1 cellular context compared by ENCODE assay signal in the genomic region with DNA sequence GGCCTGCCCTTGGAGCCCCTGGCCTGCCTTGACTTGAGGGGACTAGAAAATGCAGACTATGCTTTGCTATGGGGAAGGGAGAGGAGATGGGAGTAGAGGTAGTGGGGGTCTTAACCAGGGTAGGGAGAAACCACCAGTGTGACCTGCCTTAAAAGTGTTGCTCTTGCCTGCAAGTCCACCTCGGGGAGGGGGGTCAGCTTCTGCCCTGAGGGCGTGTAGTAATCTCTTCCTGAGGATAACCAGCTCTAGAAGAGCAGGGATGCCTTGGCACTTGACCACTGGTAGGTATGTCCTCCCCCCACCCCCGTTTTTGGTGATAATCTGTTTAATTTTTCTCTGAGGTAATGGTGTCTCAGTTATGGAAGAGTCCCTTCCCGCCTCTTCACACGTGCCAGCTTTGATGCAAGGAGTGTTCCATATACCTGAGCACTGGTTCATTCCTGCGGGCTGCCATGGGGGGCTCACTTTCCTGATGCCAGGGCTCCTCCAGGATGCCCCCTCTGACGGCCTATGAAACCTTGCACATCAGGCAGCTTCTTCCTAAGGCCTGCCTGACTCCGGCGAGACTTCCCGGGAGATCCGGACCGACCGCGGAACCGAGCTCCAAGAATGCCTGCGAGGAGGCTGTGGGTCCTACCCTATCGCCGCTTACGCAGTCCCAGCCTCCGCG.
TF ChIP-seq lines count a peak whose summit lies in the region.

No MANE protein-coding gene starts in this region.

TF ChIP-seq in K562, 482 proteins besides CTCF, POLR2A, EP300 and RAD21:
- peak; percentile 67; the same call in 1 of the 2 replicates for TF ChIP-seq MTA3 (IDR thresholded peaks at IDR 0.05; ENCODE audit: borderline replicate concordance)
- TF ChIP-seq, protein P1, sequence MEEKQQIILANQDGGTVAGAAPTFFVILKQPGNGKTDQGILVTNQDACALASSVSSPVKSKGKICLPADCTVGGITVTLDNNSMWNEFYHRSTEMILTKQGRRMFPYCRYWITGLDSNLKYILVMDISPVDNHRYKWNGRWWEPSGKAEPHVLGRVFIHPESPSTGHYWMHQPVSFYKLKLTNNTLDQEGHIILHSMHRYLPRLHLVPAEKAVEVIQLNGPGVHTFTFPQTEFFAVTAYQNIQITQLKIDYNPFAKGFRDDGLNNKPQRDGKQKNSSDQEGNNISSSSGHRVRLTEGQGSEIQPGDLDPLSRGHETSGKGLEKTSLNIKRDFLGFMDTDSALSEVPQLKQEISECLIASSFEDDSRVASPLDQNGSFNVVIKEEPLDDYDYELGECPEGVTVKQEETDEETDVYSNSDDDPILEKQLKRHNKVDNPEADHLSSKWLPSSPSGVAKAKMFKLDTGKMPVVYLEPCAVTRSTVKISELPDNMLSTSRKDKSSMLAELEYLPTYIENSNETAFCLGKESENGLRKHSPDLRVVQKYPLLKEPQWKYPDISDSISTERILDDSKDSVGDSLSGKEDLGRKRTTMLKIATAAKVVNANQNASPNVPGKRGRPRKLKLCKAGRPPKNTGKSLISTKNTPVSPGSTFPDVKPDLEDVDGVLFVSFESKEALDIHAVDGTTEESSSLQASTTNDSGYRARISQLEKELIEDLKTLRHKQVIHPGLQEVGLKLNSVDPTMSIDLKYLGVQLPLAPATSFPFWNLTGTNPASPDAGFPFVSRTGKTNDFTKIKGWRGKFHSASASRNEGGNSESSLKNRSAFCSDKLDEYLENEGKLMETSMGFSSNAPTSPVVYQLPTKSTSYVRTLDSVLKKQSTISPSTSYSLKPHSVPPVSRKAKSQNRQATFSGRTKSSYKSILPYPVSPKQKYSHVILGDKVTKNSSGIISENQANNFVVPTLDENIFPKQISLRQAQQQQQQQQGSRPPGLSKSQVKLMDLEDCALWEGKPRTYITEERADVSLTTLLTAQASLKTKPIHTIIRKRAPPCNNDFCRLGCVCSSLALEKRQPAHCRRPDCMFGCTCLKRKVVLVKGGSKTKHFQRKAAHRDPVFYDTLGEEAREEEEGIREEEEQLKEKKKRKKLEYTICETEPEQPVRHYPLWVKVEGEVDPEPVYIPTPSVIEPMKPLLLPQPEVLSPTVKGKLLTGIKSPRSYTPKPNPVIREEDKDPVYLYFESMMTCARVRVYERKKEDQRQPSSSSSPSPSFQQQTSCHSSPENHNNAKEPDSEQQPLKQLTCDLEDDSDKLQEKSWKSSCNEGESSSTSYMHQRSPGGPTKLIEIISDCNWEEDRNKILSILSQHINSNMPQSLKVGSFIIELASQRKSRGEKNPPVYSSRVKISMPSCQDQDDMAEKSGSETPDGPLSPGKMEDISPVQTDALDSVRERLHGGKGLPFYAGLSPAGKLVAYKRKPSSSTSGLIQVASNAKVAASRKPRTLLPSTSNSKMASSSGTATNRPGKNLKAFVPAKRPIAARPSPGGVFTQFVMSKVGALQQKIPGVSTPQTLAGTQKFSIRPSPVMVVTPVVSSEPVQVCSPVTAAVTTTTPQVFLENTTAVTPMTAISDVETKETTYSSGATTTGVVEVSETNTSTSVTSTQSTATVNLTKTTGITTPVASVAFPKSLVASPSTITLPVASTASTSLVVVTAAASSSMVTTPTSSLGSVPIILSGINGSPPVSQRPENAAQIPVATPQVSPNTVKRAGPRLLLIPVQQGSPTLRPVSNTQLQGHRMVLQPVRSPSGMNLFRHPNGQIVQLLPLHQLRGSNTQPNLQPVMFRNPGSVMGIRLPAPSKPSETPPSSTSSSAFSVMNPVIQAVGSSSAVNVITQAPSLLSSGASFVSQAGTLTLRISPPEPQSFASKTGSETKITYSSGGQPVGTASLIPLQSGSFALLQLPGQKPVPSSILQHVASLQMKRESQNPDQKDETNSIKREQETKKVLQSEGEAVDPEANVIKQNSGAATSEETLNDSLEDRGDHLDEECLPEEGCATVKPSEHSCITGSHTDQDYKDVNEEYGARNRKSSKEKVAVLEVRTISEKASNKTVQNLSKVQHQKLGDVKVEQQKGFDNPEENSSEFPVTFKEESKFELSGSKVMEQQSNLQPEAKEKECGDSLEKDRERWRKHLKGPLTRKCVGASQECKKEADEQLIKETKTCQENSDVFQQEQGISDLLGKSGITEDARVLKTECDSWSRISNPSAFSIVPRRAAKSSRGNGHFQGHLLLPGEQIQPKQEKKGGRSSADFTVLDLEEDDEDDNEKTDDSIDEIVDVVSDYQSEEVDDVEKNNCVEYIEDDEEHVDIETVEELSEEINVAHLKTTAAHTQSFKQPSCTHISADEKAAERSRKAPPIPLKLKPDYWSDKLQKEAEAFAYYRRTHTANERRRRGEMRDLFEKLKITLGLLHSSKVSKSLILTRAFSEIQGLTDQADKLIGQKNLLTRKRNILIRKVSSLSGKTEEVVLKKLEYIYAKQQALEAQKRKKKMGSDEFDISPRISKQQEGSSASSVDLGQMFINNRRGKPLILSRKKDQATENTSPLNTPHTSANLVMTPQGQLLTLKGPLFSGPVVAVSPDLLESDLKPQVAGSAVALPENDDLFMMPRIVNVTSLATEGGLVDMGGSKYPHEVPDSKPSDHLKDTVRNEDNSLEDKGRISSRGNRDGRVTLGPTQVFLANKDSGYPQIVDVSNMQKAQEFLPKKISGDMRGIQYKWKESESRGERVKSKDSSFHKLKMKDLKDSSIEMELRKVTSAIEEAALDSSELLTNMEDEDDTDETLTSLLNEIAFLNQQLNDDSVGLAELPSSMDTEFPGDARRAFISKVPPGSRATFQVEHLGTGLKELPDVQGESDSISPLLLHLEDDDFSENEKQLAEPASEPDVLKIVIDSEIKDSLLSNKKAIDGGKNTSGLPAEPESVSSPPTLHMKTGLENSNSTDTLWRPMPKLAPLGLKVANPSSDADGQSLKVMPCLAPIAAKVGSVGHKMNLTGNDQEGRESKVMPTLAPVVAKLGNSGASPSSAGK (IDR thresholded peaks at IDR 0.05): peak; percentile 54; the same call in 1 of the 2 replicates
- TF ChIP-seq SUPT5H (IDR thresholded peaks at IDR 0.05): peak; percentile 56; the same call in 1 of the 2 replicates
- TF ChIP-seq L3MBTL2 (IDR thresholded peaks at IDR 0.05): peak; percentile 58; the same call in 1 of the 2 replicates
- peak; percentile 59; the same call in 1 of the 2 replicates for TF ChIP-seq HDAC2 (IDR thresholded peaks at IDR 0.05)
- no peak for TF ChIP-seq SRSF9 (IDR thresholded peaks at IDR 0.05; ENCODE audit: borderline replicate concordance, low read depth, low read length)
- 0 out of 2 replicates have a peak, but pooled peaks have one; percentile 69 for TF ChIP-seq EP400 (IDR thresholded peaks at IDR 0.05)
- TF ChIP-seq MBD2 (IDR thresholded peaks at IDR 0.05; ENCODE audit: borderline replicate concordance, low read depth): 0 out of 2 replicates have a peak, but pooled peaks have one; percentile 45
- TF ChIP-seq DACH1 (IDR thresholded peaks at IDR 0.05; ENCODE audit: partially characterized antibody): no peak
- peak; percentile 49; the same call in 1 of the 2 replicates for TF ChIP-seq PHF8 (IDR thresholded peaks at IDR 0.05; ENCODE audit: borderline replicate concordance, low read length)
- TF ChIP-seq SMARCC2 (IDR thresholded peaks at IDR 0.05; ENCODE audit: low read depth): 0 out of 2 replicates have a peak, but pooled peaks have one; percentile 77
- no peak for TF ChIP-seq ZFP1 (CRISPR knock-in tag; IDR thresholded peaks at IDR 0.05)
- TF ChIP-seq, protein P2, sequence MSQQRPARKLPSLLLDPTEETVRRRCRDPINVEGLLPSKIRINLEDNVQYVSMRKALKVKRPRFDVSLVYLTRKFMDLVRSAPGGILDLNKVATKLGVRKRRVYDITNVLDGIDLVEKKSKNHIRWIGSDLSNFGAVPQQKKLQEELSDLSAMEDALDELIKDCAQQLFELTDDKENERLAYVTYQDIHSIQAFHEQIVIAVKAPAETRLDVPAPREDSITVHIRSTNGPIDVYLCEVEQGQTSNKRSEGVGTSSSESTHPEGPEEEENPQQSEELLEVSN (IDR thresholded peaks at IDR 0.05; ENCODE audit: borderline replicate concordance in 1 of 2, extremely low read depth in 1 of 2, insufficient read depth in 1 of 2, insufficient read length in 1 of 2, low read depth in 1 of 2, low read length in 1 of 2, poor library complexity in 1 of 2, severe bottlenecking in 1 of 2): peak; percentile 43 to 48
- TF ChIP-seq, protein P3, sequence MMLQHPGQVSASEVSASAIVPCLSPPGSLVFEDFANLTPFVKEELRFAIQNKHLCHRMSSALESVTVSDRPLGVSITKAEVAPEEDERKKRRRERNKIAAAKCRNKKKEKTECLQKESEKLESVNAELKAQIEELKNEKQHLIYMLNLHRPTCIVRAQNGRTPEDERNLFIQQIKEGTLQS (IDR thresholded peaks at IDR 0.05): no peak
- TF ChIP-seq, protein P3 (CRISPR knock-in tag; conservative IDR thresholded peaks at IDR 0.05): peak; percentile 73; the same call in 1 of the 2 replicates
- peak in 1 of 2 experiments; percentile 70; a peak in 2 of 4 replicates for TF ChIP-seq NRF1 (conservative IDR thresholded peaks at IDR 0.05 in 1 of 2, IDR thresholded peaks at IDR 0.05 in 1 of 2)
- TF ChIP-seq POLR2AphosphoS5 (IDR thresholded peaks at IDR 0.05; ENCODE audit: control insufficient read depth, insufficient read depth, low read depth, low read length): peak; percentile 43; the same call in 1 of the 2 replicates
- TF ChIP-seq ZSCAN29 (IDR thresholded peaks at IDR 0.05): peak; percentile 43; the same call in 1 of the 2 replicates
- TF ChIP-seq FOXM1 (IDR thresholded peaks at IDR 0.05; ENCODE audit: low read depth): no peak
- TF ChIP-seq FOXM1 (CRISPR knock-in tag; IDR thresholded peaks at IDR 0.05; ENCODE audit: low read depth): no peak
- TF ChIP-seq BCOR (IDR thresholded peaks at IDR 0.05): 0 out of 2 replicates have a peak, but pooled peaks have one; percentile 27
- TF ChIP-seq SRSF3 (IDR thresholded peaks at IDR 0.05; ENCODE audit: insufficient read depth, low read length): no peak
- TF ChIP-seq, protein P4, sequence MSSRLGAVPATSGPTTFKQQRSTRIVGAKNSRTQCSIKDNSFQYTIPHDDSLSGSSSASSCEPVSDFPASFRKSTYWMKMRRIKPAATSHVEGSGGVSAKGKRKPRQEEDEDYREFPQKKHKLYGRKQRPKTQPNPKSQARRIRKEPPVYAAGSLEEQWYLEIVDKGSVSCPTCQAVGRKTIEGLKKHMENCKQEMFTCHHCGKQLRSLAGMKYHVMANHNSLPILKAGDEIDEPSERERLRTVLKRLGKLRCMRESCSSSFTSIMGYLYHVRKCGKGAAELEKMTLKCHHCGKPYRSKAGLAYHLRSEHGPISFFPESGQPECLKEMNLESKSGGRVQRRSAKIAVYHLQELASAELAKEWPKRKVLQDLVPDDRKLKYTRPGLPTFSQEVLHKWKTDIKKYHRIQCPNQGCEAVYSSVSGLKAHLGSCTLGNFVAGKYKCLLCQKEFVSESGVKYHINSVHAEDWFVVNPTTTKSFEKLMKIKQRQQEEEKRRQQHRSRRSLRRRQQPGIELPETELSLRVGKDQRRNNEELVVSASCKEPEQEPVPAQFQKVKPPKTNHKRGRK (tag; IDR thresholded peaks at IDR 0.05): no peak
- TF ChIP-seq HDAC1 (IDR thresholded peaks at IDR 0.05): peak in 1 of 2 experiments; percentile 56; a peak in 1 of 4 replicates
- TF ChIP-seq, protein P5, sequence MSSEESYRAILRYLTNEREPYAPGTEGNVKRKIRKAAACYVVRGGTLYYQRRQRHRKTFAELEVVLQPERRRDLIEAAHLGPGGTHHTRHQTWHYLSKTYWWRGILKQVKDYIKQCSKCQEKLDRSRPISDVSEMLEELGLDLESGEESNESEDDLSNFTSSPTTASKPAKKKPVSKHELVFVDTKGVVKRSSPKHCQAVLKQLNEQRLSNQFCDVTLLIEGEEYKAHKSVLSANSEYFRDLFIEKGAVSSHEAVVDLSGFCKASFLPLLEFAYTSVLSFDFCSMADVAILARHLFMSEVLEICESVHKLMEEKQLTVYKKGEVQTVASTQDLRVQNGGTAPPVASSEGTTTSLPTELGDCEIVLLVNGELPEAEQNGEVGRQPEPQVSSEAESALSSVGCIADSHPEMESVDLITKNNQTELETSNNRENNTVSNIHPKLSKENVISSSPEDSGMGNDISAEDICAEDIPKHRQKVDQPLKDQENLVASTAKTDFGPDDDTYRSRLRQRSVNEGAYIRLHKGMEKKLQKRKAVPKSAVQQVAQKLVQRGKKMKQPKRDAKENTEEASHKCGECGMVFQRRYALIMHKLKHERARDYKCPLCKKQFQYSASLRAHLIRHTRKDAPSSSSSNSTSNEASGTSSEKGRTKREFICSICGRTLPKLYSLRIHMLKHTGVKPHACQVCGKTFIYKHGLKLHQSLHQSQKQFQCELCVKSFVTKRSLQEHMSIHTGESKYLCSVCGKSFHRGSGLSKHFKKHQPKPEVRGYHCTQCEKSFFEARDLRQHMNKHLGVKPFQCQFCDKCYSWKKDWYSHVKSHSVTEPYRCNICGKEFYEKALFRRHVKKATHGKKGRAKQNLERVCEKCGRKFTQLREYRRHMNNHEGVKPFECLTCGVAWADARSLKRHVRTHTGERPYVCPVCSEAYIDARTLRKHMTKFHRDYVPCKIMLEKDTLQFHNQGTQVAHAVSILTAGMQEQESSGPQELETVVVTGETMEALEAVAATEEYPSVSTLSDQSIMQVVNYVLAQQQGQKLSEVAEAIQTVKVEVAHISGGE (CRISPR knock-in tag; IDR thresholded peaks at IDR 0.05): 0 out of 6 replicates have a peak, but pooled peaks of 1 of the 3 experiments have one; percentile 22
- TF ChIP-seq FOXK2 (conservative IDR thresholded peaks at IDR 0.05 in 1 of 2, IDR thresholded peaks at IDR 0.05 in 1 of 2; ENCODE audit: low read depth in 2 of 2): no peak
- TF ChIP-seq ZFX (CRISPR knock-in tag; IDR thresholded peaks at IDR 0.05): 0 out of 2 replicates have a peak, but pooled peaks have one; percentile 33
